In genomic region chr9:89402695-89403427, GRCh38 we compare ENCODE assay signal across 1 cellular context.
TF ChIP-seq lines count a peak whose summit lies in the region.

No MANE protein-coding gene starts in this region.

TF ChIP-seq in endothelial cell of umbilical vein, 7 proteins besides CTCF, POLR2A, EP300 and RAD21 (continued from another document):
- TF ChIP-seq MAX (IDR thresholded peaks at IDR 0.05; ENCODE audit: insufficient read depth, insufficient read length), result no peak
- no peak for TF ChIP-seq JUN (IDR thresholded peaks at IDR 0.05; ENCODE audit: borderline replicate concordance, insufficient read depth, insufficient read length, low read depth)
- no peak for TF ChIP-seq GATA2 (IDR thresholded peaks at IDR 0.05; ENCODE audit: insufficient read depth, insufficient read length, low read depth, low read length)
- TF ChIP-seq POLR2AphosphoS5 (IDR thresholded peaks at IDR 0.05; ENCODE audit: insufficient read depth, low read depth, low read length), result no peak
- no peak for TF ChIP-seq FOS (IDR thresholded peaks at IDR 0.05; ENCODE audit: borderline replicate concordance, insufficient read depth, low read length)
TF ChIP-seq in endothelial cell of umbilical vein: peak in this region for 0.
